In the genomic region with DNA sequence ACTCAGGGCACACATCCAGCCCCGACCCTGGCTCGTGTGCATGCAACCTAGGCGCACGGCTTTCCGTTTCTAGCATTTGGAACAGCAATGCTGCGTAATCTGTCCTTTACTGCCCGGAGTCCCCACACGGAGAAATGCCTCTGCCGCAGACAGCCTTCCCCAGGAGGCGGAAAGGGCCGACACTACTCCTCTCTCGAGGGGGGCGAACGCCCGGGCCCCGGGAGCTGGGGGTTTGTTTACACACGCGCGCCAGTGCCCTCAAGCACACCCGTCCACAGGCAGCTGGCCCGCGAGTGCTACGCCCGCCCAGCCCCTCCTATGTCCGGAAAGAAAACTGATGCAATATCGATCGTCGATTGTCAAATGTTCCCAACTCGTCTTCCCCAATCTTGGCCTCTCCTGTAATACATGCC, we compare ENCODE assay signal across 7 cellular contexts.
DNase-seq lines count a peak whose midpoint lies in the region; TF ChIP-seq lines count a peak whose summit lies in the region.

No MANE protein-coding gene starts in this region.

- CTCF ChIA-PET in HEK293 (lab: Yijun Ruan, JAX), result interaction anchor here (0.6 kb wide), 1 partner anchor 247 kb away, joined by 4 read pairs; no protein-coding TSS in a partner anchor

- peak overlapping the region; percentile 95 to 98 for H3K9ac ChIP-seq in duodenal mucosa (ENCODE audit: low read depth in 1 of 2, low read length in 2 of 2)

- peaks cover 24% of the 10 kb centered on the region for H3K4me1 ChIP-seq in HEK293 (ENCODE audit: control insufficient read depth, insufficient read depth, low read length)
- peaks cover 45 to 51% of the 10 kb centered on the region in 2 donors for H3K4me1 ChIP-seq in duodenal mucosa (ENCODE audit: control insufficient read depth in 1 of 2, insufficient read depth in 2 of 2, low read length in 2 of 2)

- H3K4me3 ChIP-seq in HEK293 (ENCODE audit: low read depth, low read length) (peak overlapping the region; percentile 96), WI38 (ENCODE audit: low read depth, low read length) (peak overlapping the region; percentile 97), duodenal mucosa (ENCODE audit: low read depth in 1 of 2, low read length in 2 of 2) (peak overlapping the region; percentile 88 to 96)

- POLR2A ChIA-PET in HEK293 (lab: Yijun Ruan, JAX), result interaction anchor here (0.5 to 2.3 kb wide), 14 partner anchors 12 to 246 kb away, joined by 3 to 11 read pairs (median 4); partner anchors contain the start of gene SLC38A1

- peaks cover 24 to 45% of the 10 kb centered on the region in 2 experiments for H3K36me3 ChIP-seq in HEK293 (ENCODE audit: control insufficient read depth in 2 of 2, insufficient read depth in 1 of 2, low read length in 2 of 2)
- peaks cover 17 to 34% of the 10 kb centered on the region in 2 donors for H3K36me3 ChIP-seq in duodenal mucosa (ENCODE audit: control insufficient read depth in 1 of 2, insufficient read depth in 2 of 2, low read length in 2 of 2)

- no peaks in the 10 kb centered on the region for H3K27me3 ChIP-seq in duodenal mucosa (ENCODE audit: control insufficient read depth in 1 of 2, insufficient read depth in 2 of 2, low read length in 2 of 2)

- DNase-seq in GM13976 (ENCODE audit: low spot score) (peak; percentile 59), NCI-H1092 (lab: John Stamatoyannopoulos, UW) (peak; percentile 73), medulla oblongata (ENCODE audit: extremely low spot score) (peak; percentile 66)
- peak; percentile 41 for DNase-seq in stimulated activated CD8-positive, alpha-beta memory T cell treated with anti-CD3 and anti-CD28 coated beads, Interleukin-4, amount 100 ng/mL, for 24 hours (ENCODE audit: low read depth)

- in situ Hi-C loops in GM13976 (cut with MboI; ENCODE audit: low sequenced_read_pairs, unreplicated experiment), result loop anchor here (25.0 kb wide), 1 partner anchor 209 kb away; no protein-coding TSS in a partner anchor

- H3K27ac ChIP-seq in HEK293 (ENCODE audit: extremely low read depth, low read depth, low read length), result peak overlapping the region; percentile 97
- peak overlapping the region; percentile 96 for H3K27ac ChIP-seq in duodenal mucosa (ENCODE audit: low read depth, low read length)

- TF ChIP-seq CTCF in GM13976 (IDR thresholded peaks at IDR 0.05; ENCODE audit: borderline replicate concordance, control extremely low read depth, extremely low read depth, insufficient read depth, missing control alignments) (no peak), HEK293 (tag by site-specific recombination; IDR thresholded peaks at IDR 0.05) (no peak), WI38 (IDR thresholded peaks at IDR 0.05; ENCODE audit: low read depth, low read length) (no peak)

- H3K9me3 ChIP-seq in HEK293 (ENCODE audit: control insufficient read depth, insufficient read depth, low read depth, low read length), result no peaks in the 10 kb centered on the region
- no peaks in the 10 kb centered on the region for H3K9me3 ChIP-seq in duodenal mucosa (ENCODE audit: control insufficient read depth in 1 of 2, low read length in 2 of 2)

TF ChIP-seq in HEK293, 187 proteins besides CTCF, POLR2A, EP300 and RAD21 (continues in another document):
- TF ChIP-seq, protein P1, sequence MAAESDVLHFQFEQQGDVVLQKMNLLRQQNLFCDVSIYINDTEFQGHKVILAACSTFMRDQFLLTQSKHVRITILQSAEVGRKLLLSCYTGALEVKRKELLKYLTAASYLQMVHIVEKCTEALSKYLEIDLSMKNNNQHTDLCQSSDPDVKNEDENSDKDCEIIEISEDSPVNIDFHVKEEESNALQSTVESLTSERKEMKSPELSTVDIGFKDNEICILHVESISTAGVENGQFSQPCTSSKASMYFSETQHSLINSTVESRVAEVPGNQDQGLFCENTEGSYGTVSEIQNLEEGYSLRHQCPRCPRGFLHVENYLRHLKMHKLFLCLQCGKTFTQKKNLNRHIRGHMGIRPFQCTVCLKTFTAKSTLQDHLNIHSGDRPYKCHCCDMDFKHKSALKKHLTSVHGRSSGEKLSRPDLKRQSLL (tag by site-specific recombination; IDR thresholded peaks at IDR 0.05), result no peak
- TF ChIP-seq ZNF223 (tag by site-specific recombination; IDR thresholded peaks at IDR 0.05) (no peak), ZNF37A (tag by site-specific recombination; IDR thresholded peaks at IDR 0.05) (0 out of 2 replicates have a peak, but pooled peaks have one; percentile 2), ZNF10 (tag by site-specific recombination; IDR thresholded peaks at IDR 0.05) (no peak), ZNF302 (tag by site-specific recombination; IDR thresholded peaks at IDR 0.05; ENCODE audit: low read depth) (no peak), ZNF416 (tag by site-specific recombination; IDR thresholded peaks at IDR 0.05) (no peak), ZNF324 (tag by site-specific recombination; IDR thresholded peaks at IDR 0.05) (no peak), ZNF248 (tag by site-specific recombination; IDR thresholded peaks at IDR 0.05) (no peak), ZNF19 (tag by site-specific recombination; IDR thresholded peaks at IDR 0.05; ENCODE audit: low read depth) (no peak), ZFP41 (tag by site-specific recombination; IDR thresholded peaks at IDR 0.05; ENCODE audit: borderline replicate concordance) (no peak), SETDB1 (IDR thresholded peaks at IDR 0.05; ENCODE audit: insufficient read length, low read length) (no peak), HOXA7 (CRISPR knock-in tag; IDR thresholded peaks at IDR 0.05; ENCODE audit: borderline replicate concordance) (no peak), ZNF580 (tag by site-specific recombination; IDR thresholded peaks at IDR 0.05) (no peak), ZNF843 (tag by site-specific recombination; IDR thresholded peaks at IDR 0.05) (no peak), ZNF146 (tag by site-specific recombination; IDR thresholded peaks at IDR 0.05) (no peak), GFI1B (tag by site-specific recombination; IDR thresholded peaks at IDR 0.05) (no peak; the same call in 1 of the 2 replicates), ZBTB1 (tag by site-specific recombination; IDR thresholded peaks at IDR 0.05) (no peak), ZNF777 (tag by site-specific recombination; IDR thresholded peaks at IDR 0.05; ENCODE audit: borderline replicate concordance) (peak; percentile 11; the same call in 1 of the 2 replicates), HOXC10 (CRISPR knock-in tag; IDR thresholded peaks at IDR 0.05) (no peak), ZFP37 (tag by site-specific recombination; IDR thresholded peaks at IDR 0.05) (no peak; the same call in none of the 2 replicates), ZIC2 (tag by site-specific recombination; IDR thresholded peaks at IDR 0.05) (peak; percentile 50; the same call in 1 of the 2 replicates), ZFP3 (tag by site-specific recombination; IDR thresholded peaks at IDR 0.05; ENCODE audit: low read depth) (no peak), BCL11A (tag by site-specific recombination; IDR thresholded peaks at IDR 0.05; ENCODE audit: low read depth) (no peak), KLF16 (tag by site-specific recombination; IDR thresholded peaks at IDR 0.05) (no peak), TCF7L2 (IDR thresholded peaks at IDR 0.05; ENCODE audit: borderline replicate concordance, low read depth, low read length) (peak; percentile 45; the same call in 1 of the 2 replicates), ZNF654 (tag by site-specific recombination; IDR thresholded peaks at IDR 0.05; ENCODE audit: low read depth) (no peak), OVOL3 (tag by site-specific recombination; IDR thresholded peaks at IDR 0.05) (no peak), PRDM6 (tag by site-specific recombination; IDR thresholded peaks at IDR 0.05) (no peak), ZNF133 (tag by site-specific recombination; IDR thresholded peaks at IDR 0.05) (no peak), ZBTB48 (tag by site-specific recombination; IDR thresholded peaks at IDR 0.05) (0 out of 2 replicates have a peak, but pooled peaks have one; percentile 37), ZNF558 (tag by site-specific recombination; IDR thresholded peaks at IDR 0.05) (no peak), ZNF138 (tag by site-specific recombination; IDR thresholded peaks at IDR 0.05; ENCODE audit: borderline replicate concordance) (no peak)
- TF ChIP-seq, protein P2, sequence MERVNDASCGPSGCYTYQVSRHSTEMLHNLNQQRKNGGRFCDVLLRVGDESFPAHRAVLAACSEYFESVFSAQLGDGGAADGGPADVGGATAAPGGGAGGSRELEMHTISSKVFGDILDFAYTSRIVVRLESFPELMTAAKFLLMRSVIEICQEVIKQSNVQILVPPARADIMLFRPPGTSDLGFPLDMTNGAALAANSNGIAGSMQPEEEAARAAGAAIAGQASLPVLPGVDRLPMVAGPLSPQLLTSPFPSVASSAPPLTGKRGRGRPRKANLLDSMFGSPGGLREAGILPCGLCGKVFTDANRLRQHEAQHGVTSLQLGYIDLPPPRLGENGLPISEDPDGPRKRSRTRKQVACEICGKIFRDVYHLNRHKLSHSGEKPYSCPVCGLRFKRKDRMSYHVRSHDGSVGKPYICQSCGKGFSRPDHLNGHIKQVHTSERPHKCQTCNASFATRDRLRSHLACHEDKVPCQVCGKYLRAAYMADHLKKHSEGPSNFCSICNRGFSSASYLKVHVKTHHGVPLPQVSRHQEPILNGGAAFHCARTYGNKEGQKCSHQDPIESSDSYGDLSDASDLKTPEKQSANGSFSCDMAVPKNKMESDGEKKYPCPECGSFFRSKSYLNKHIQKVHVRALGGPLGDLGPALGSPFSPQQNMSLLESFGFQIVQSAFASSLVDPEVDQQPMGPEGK (tag by site-specific recombination; IDR thresholded peaks at IDR 0.05), result peak; percentile 66

Comparison
In these comparisons a context has a peak if more than half of its experiments do, and no peak if none do; other contexts are left out.
1. Peak in every context shown above with its lines: DNase-seq, H3K4me3 ChIP-seq and H3K27ac ChIP-seq.